ENCODE assay signal across 9 cellular contexts in the genomic region with DNA sequence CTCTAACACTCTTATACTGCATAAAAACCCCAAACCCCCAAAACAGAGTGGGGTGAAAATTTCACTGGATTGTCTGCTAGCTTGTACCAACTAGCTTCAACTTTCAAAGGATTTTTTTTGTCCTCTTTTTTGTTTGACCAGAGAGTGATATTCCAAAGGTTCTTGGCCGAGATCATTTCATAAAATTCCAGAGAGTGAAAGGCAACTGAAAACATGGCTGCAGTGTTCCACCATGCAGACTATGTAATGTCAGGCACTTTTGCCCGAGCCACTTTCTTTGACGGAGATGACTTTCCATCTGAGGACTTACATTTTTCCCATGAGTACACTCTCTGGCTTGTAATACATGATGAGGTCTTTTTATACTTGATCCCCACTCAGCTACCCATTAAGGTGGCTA.
"Had no signal": no experiment of that assay in that cellular context is flagged by ENCODE, and none has a peak within 500 bp of the region (broad histone marks: within the 10 kb centered on the region; RNA-seq: fewer than 3 reads in every experiment).

No MANE protein-coding gene starts in this region.

- H3K4me3 ChIP-seq: adrenal gland, lung, prostate gland, uterus had no signal

- H3K36me3 ChIP-seq: adrenal gland, prostate gland, uterus had no signal

- H3K27me3 Mint-ChIP-seq: naive thymus-derived CD8-positive, alpha-beta T cell had no signal

- H3K4me3 Mint-ChIP-seq: naive thymus-derived CD8-positive, alpha-beta T cell had no signal

- H3K9me3 ChIP-seq: adrenal gland, prostate gland, uterus had no signal

- H3K27me3 ChIP-seq: adrenal gland, dorsolateral prefrontal cortex, uterus had no signal

- H3K36me3 Mint-ChIP-seq: naive thymus-derived CD8-positive, alpha-beta T cell had no signal

- H3K4me1 ChIP-seq: prostate gland, uterus had no signal

- H3K27ac Mint-ChIP-seq: activated T-helper 2 cell treated with anti-CD3 and anti-CD28 coated beads, Interferon-gamma antibody, Interleukin-2, Interleukin-4, amounts not matched to agents 10 μg/mL and 5 μg/mL and 100 μg/mL, durations not matched to agents 14 hours and 24 hours and 36 hours; naive thymus-derived CD8-positive, alpha-beta T cell had no signal

- DNase-seq: activated naive CD4-positive, alpha-beta T cell treated with anti-CD3 and anti-CD28 coated beads, Interleukin-2, amount 50 U/mL, for 16 hours; dorsolateral prefrontal cortex; naive thymus-derived CD8-positive, alpha-beta T cell; stimulated activated CD4-positive, alpha-beta T cell treated with anti-CD3 and anti-CD28 coated beads, Interleukin-4, amount 100 ng/mL, for 4 hours; uterus had no signal

- H3K9me3 Mint-ChIP-seq: activated T-helper 2 cell treated with anti-CD3 and anti-CD28 coated beads, Interferon-gamma antibody, Interleukin-2, Interleukin-4, amounts not matched to agents 10 μg/mL and 5 μg/mL and 100 μg/mL, durations not matched to agents 14 hours and 24 hours and 36 hours; naive thymus-derived CD8-positive, alpha-beta T cell had no signal
